ENCODE assay signal across 26 cellular contexts in the genomic region with DNA sequence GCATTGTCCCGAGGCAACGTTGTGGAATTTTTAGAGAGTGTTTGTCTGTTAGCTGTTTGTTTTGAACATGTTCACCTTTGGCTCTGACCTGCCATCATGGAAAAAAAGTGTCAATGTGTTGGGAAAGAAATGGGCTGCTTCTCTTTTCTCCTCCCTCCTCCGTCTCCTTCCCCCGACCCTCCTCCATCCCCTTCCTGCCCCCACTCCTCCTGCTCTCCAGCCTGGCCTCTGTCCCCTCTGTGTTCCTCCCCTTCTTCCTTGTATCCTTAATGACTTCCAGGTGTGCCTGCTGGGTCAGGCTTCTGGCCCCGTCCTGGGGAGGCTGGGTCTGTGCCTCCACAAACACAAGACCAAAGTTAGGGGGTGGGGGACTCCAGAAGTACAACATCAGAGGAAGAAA.
DNase-seq lines count a peak whose midpoint lies in the region; ATAC-seq, FAIRE-seq and TF ChIP-seq lines count a peak whose summit lies in the region.
"Had no signal": no experiment of that assay in that cellular context is flagged by ENCODE, and none has a peak within 500 bp of the region (broad histone marks: within the 10 kb centered on the region; RNA-seq: fewer than 3 reads in every experiment).

No MANE protein-coding gene starts in this region.

- H3K36me3 Mint-ChIP-seq in activated naive CD4-positive, alpha-beta T cell treated with anti-CD3 and anti-CD28 coated beads, Interleukin-2, amount 10 ng/mL, durations not matched to agents 7 days and 5 days = no peaks in the 10 kb centered on the region
- no peaks in the 10 kb centered on the region for H3K36me3 Mint-ChIP-seq in stimulated activated naive B cell treated with anti-CD40 and anti-IgM and Interleukin-4, amounts not matched to agents 10 μg/mL and 1 μg/mL and 100 μg/mL, for 72 hours
- H3K36me3 Mint-ChIP-seq: CD14-positive monocyte; CD8-positive, alpha-beta memory T cell had no signal

- TF ChIP-seq CTCF in liver (IDR thresholded peaks at IDR 0.05; ENCODE audit: low read depth, low read length, missing input control) (no peak), HepG2 (CRISPR knock-in tag; IDR thresholded peaks at IDR 0.05) (no peak)

- TF ChIP-seq EP300 in HepG2 (IDR thresholded peaks at IDR 0.05; ENCODE audit: low read depth in 2 of 2, low read length in 2 of 2) (no peak), HepG2 (CRISPR knock-in tag; IDR thresholded peaks at IDR 0.05; ENCODE audit: borderline replicate concordance) (no peak)

- in situ Hi-C loops in HepG2 (cut with HindIII; ENCODE audit: extremely low pct_ligation_motif_present, low pct_unique_long_range_greater_than_20kb) = no loop called here

- TF ChIP-seq RAD21 in liver (IDR thresholded peaks at IDR 0.05) = no peak
- no peak for TF ChIP-seq RAD21 in HepG2 (CRISPR knock-in tag; IDR thresholded peaks at IDR 0.05)

- no peak overlapping the region for H3K27ac Mint-ChIP-seq in activated naive CD4-positive, alpha-beta T cell treated with anti-CD3 and anti-CD28 coated beads, Interleukin-2, amount 10 ng/mL, durations not matched to agents 7 days and 5 days
- no peak overlapping the region for H3K27ac Mint-ChIP-seq in stimulated activated naive B cell treated with anti-CD40 and anti-IgM and Interleukin-4, amounts not matched to agents 10 μg/mL and 1 μg/mL and 100 μg/mL, for 72 hours
- H3K27ac Mint-ChIP-seq: CD14-positive monocyte; CD4-positive, alpha-beta T cell; GM23338 had no signal

- no peak overlapping the region for H3K4me3 ChIP-seq in liver (ENCODE audit: low read depth in 1 of 3, low read length in 3 of 3)
- no peak overlapping the region for H3K4me3 ChIP-seq in HepG2 (replicated peaks in 1 of 3; ENCODE audit: insufficient read depth in 1 of 3, low read depth in 2 of 3, low read length in 3 of 3)
- H3K4me3 ChIP-seq: A549; BLaER1 treated with 17β-estradiol and CSF1 and Interleukin-3, amounts not matched to agents 10 nM and 100 nM; GM12878; GM23338 had no signal

- CTCF ChIA-PET in HepG2 (lab: Yijun Ruan, JAX; ENCODE audit: low intra/inter-chr PET ratio, low total read pairs) = no interaction called here
- CTCF ChIA-PET in activated naive CD4-positive, alpha-beta T cell treated with anti-CD3 and anti-CD28 coated beads, Interleukin-2, amount 10 ng/mL, durations not matched to agents 7 days and 5 days (lab: Charles Lee) = interaction anchor here (1.0 to 1.4 kb wide), 2 partner anchors 10 to 37 kb away, joined by 3 to 4 read pairs; no protein-coding TSS in a partner anchor

- H2AFZ ChIP-seq in HepG2 (ENCODE audit: low read length) = no peak overlapping the region
- H2AFZ ChIP-seq: GM23338 had no signal

- no peak for ATAC-seq in HepG2
- ATAC-seq in left lobe of liver = peak; percentile 17
- ATAC-seq in sciatic nerve = peak; percentile 92
- no peak for ATAC-seq in HG03565 (IDR thresholded peaks at IDR 0.05; ENCODE audit: unreplicated experiment)
- ATAC-seq in stimulated activated naive B cell treated with anti-CD40 and anti-IgM and Interleukin-4, amounts not matched to agents 10 μg/mL and 1 μg/mL and 100 μg/mL, for 72 hours (replicated peaks) = no peak
- ATAC-seq: A549, GM12878, GM23338, HCT116 had no signal

- no peak overlapping the region for H3K4me2 ChIP-seq in HepG2 (ENCODE audit: low read depth, low read length)
- H3K4me2 ChIP-seq: A549; BLaER1 treated with 17β-estradiol and CSF1 and Interleukin-3, amounts not matched to agents 10 nM and 100 nM; GM23338 had no signal

- no peak overlapping the region for H3K4me3 Mint-ChIP-seq in activated naive CD4-positive, alpha-beta T cell treated with anti-CD3 and anti-CD28 coated beads, Interleukin-2, amount 10 ng/mL, durations not matched to agents 7 days and 5 days
- no peak overlapping the region for H3K4me3 Mint-ChIP-seq in stimulated activated naive B cell treated with anti-CD40 and anti-IgM and Interleukin-4, amounts not matched to agents 10 μg/mL and 1 μg/mL and 100 μg/mL, for 72 hours
- H3K4me3 Mint-ChIP-seq: CD14-positive monocyte; CD4-positive, alpha-beta T cell; CD8-positive, alpha-beta memory T cell; GM23338; H9 had no signal

- H3K9ac ChIP-seq in liver (ENCODE audit: low read depth in 1 of 2, low read length in 2 of 2) (no peak overlapping the region), HepG2 (ENCODE audit: insufficient read depth, low read depth, low read length) (no peak overlapping the region)
- H3K9ac ChIP-seq: BLaER1 treated with 17β-estradiol and CSF1 and Interleukin-3, amounts not matched to agents 10 nM and 100 nM had no signal

- DNase-seq in HepG2 (ENCODE audit: low spot score) (no peak), left lobe of liver (ENCODE audit: low spot score) (no peak), sciatic nerve (ENCODE audit: low spot score) (no peak)
- no peak for DNase-seq in activated naive CD4-positive, alpha-beta T cell treated with anti-CD3 and anti-CD28 coated beads, Interleukin-2, amount 10 ng/mL, durations not matched to agents 7 days and 5 days
- DNase-seq in stimulated activated naive B cell treated with anti-CD40 and anti-IgM and Interleukin-4, amounts not matched to agents 10 μg/mL and 1 μg/mL and 100 μg/mL, for 72 hours = no peak
- DNase-seq: 8988T; ACHN; AML-193; BE2C; CD4-positive, alpha-beta T cell; CD8-positive, alpha-beta memory T cell; DMS 273 treated with DMSO at 0.1 percent for 48 hours; DMS79; EL; GDM1; H9 had no signal

- H3K27me3 ChIP-seq in liver (ENCODE audit: control insufficient read depth in 4 of 4, insufficient read depth in 4 of 4, low read length in 3 of 4) (no peaks in the 10 kb centered on the region), HepG2 (ENCODE audit: control insufficient read depth in 1 of 2, insufficient read depth in 2 of 2, low read length in 2 of 2) (peaks cover 0 to 6% of the 10 kb centered on the region in 2 experiments; a peak in 2 of 5 replicates)
- H3K27me3 ChIP-seq: BE2C; BLaER1 treated with 17β-estradiol and CSF1 and Interleukin-3, amounts not matched to agents 10 nM and 100 nM had no signal

- H3K9me3 ChIP-seq in liver (ENCODE audit: control insufficient read depth in 4 of 4, low read length in 3 of 4) (no peaks in the 10 kb centered on the region), HepG2 (ENCODE audit: low read length) (no peaks in the 10 kb centered on the region)
- H3K9me3 ChIP-seq: A549; BE2C; BLaER1 treated with 17β-estradiol and CSF1 and Interleukin-3, amounts not matched to agents 10 nM and 100 nM had no signal

- H4K20me1 ChIP-seq in HepG2 (ENCODE audit: insufficient read depth, low read length) = no peaks in the 10 kb centered on the region
- H4K20me1 ChIP-seq: BLaER1 treated with 17β-estradiol and CSF1 and Interleukin-3, amounts not matched to agents 10 nM and 100 nM had no signal

- H3K4me1 ChIP-seq in liver (ENCODE audit: control insufficient read depth in 4 of 4, insufficient read depth in 4 of 4, low read length in 3 of 4) (no peaks in the 10 kb centered on the region), HepG2 (ENCODE audit: insufficient read depth, low read length) (peaks cover 8% of the 10 kb centered on the region)
- H3K4me1 ChIP-seq: A549; BE2C; BLaER1 treated with 17β-estradiol and CSF1 and Interleukin-3, amounts not matched to agents 10 nM and 100 nM had no signal

- WGBS in liver = 56% methylated on average over 5 of the region's 5 CpGs
- WGBS in HepG2 (ENCODE audit: low lambda C conversion rate) = 2% methylated on average over 5 of the region's 5 CpGs

- no peak for FAIRE-seq in HepG2 (lab: Jason Lieb, UNC)
- FAIRE-seq: A549, D721Med, GM12878, GM19239 had no signal

- no peaks in the 10 kb centered on the region for H3K4me1 Mint-ChIP-seq in activated naive CD4-positive, alpha-beta T cell treated with anti-CD3 and anti-CD28 coated beads, Interleukin-2, amount 10 ng/mL, durations not matched to agents 7 days and 5 days
- H3K4me1 Mint-ChIP-seq in stimulated activated naive B cell treated with anti-CD40 and anti-IgM and Interleukin-4, amounts not matched to agents 10 μg/mL and 1 μg/mL and 100 μg/mL, for 72 hours = no peaks in the 10 kb centered on the region
- H3K4me1 Mint-ChIP-seq: CD8-positive, alpha-beta memory T cell had no signal

- POLR2A ChIA-PET in HepG2 (lab: Yijun Ruan, JAX) = no interaction called here

- H3K36me3 ChIP-seq in liver (ENCODE audit: control insufficient read depth in 4 of 4, insufficient read depth in 3 of 4, low read depth in 1 of 4, low read length in 3 of 4) (no peaks in the 10 kb centered on the region), HepG2 (replicated peaks in 1 of 2; ENCODE audit: control insufficient read depth in 1 of 2, insufficient read depth in 2 of 2, low read length in 2 of 2) (no peaks in the 10 kb centered on the region)
- H3K36me3 ChIP-seq: BE2C; BLaER1 treated with 17β-estradiol and CSF1 and Interleukin-3, amounts not matched to agents 10 nM and 100 nM had no signal

- intact Hi-C loops in HepG2 (cut with micrococcal nuclease; ENCODE audit: unreplicated experiment) (no loop called here), sciatic nerve (cut with DNase I) (no loop called here)

- TF ChIP-seq POLR2A in HepG2 (IDR thresholded peaks at IDR 0.05; ENCODE audit: insufficient read depth in 1 of 2, low read depth in 2 of 2, low read length in 2 of 2) = no peak

- H3K9me3 Mint-ChIP-seq in activated naive CD4-positive, alpha-beta T cell treated with anti-CD3 and anti-CD28 coated beads, Interleukin-2, amount 10 ng/mL, durations not matched to agents 7 days and 5 days = no peaks in the 10 kb centered on the region
- no peaks in the 10 kb centered on the region for H3K9me3 Mint-ChIP-seq in stimulated activated naive B cell treated with anti-CD40 and anti-IgM and Interleukin-4, amounts not matched to agents 10 μg/mL and 1 μg/mL and 100 μg/mL, for 72 hours
- H3K9me3 Mint-ChIP-seq: CD14-positive monocyte; CD4-positive, alpha-beta T cell; CD8-positive, alpha-beta memory T cell; GM23338 had no signal

- H3K27ac ChIP-seq in liver (ENCODE audit: low read depth in 1 of 2, low read length in 2 of 2) (no peak overlapping the region), HepG2 (ENCODE audit: extremely low read length, insufficient read depth, low read length) (no peak overlapping the region)
- H3K27ac ChIP-seq: A549; BLaER1 treated with 17β-estradiol and CSF1 and Interleukin-3, amounts not matched to agents 10 nM and 100 nM had no signal

- H3K79me2 ChIP-seq in HepG2 (ENCODE audit: insufficient read depth, low read length) = no peaks in the 10 kb centered on the region

- BruUV-seq in HepG2 (replicated peaks; lab: Mats Ljungman, UMichigan) = no TSS peak

- peaks cover 10% of the 10 kb centered on the region for H3K27me3 Mint-ChIP-seq in activated naive CD4-positive, alpha-beta T cell treated with anti-CD3 and anti-CD28 coated beads, Interleukin-2, amount 10 ng/mL, durations not matched to agents 7 days and 5 days
- no peaks in the 10 kb centered on the region for H3K27me3 Mint-ChIP-seq in stimulated activated naive B cell treated with anti-CD40 and anti-IgM and Interleukin-4, amounts not matched to agents 10 μg/mL and 1 μg/mL and 100 μg/mL, for 72 hours
- H3K27me3 Mint-ChIP-seq: CD4-positive, alpha-beta T cell; CD8-positive, alpha-beta memory T cell had no signal

TF ChIP-seq in liver, 16 proteins besides CTCF, POLR2A, EP300 and RAD21 (continues in another document):
- TF ChIP-seq EGR1 (IDR thresholded peaks at IDR 0.05; ENCODE audit: low read depth in 2 of 2) = no peak
- peak; percentile 34 for TF ChIP-seq SP1 (IDR thresholded peaks at IDR 0.05)
- peak in 1 of 2 donors; percentile 22 for TF ChIP-seq HNF4A (conservative IDR thresholded peaks at IDR 0.05)

TF ChIP-seq in HepG2, 621 proteins besides CTCF, POLR2A, EP300 and RAD21:
- TF ChIP-seq AGO2 (optimal IDR thresholded peaks at IDR 0.05; ENCODE audit: low read depth, low read length) (no peak), ZBTB20 (CRISPR knock-in tag; IDR thresholded peaks at IDR 0.05; ENCODE audit: borderline replicate concordance, low read depth) (no peak)

Comparison
In these comparisons a context has a peak if more than half of its experiments do, and no peak if none do; other contexts are left out.
1. ATAC-seq: peak in left lobe of liver (single experiment) and sciatic nerve (single experiment); none in HepG2 (single experiment), HG03565 (single experiment) and stimulated activated naive B cell treated with anti-CD40 and anti-IgM and Interleukin-4, amounts not matched to agents 10 μg/mL and 1 μg/mL and 100 μg/mL, for 72 hours (0 of 2).